Comparison of ENCODE assay signal across 8 cellular contexts in the genomic region with DNA sequence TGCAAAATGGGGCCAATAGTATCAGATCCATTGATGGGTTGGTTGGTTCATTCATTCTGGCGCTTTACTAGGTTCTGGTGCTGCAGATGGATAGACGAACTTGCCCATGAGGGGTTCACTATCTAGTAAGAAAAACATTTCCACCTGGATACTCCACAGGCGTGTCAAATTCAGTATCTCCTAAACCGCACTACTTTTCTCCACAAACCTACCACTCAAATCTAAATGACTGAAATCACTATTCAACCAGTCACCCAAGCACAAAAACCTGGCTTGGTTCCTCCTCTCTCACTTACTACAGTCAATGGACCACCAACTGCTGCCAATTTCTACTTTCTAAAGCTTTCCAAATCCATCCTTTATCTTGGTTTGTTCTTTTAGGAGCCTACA. TPM values are rescaled to one million over a fixed set of nuclear protein-coding genes. Genes with fewer than 3 reads are reported as not detected.
A peak's percentile ranks its signal among the peaks of the same experiment; 100 is the strongest.
DNase-seq lines count a peak whose midpoint lies in the region; ATAC-seq, FAIRE-seq and TF ChIP-seq lines count a peak whose summit lies in the region.

No MANE protein-coding gene starts in this region.

- no peaks in the 10 kb centered on the region for H3K36me3 Mint-ChIP-seq in Caco-2 (ENCODE audit: insufficient read depth, unreplicated experiment)
- peaks cover 39% of the 10 kb centered on the region for H3K36me3 Mint-ChIP-seq in activated T-helper 17 cell treated with anti-CD3 and anti-CD28 coated beads, Interleukin-2, amount 50 U/mL, for 72 hours (ENCODE audit: low read depth)

- WGBS in thyroid gland, 2 donors = 0 to 2% methylated on average over 4 of the region's 4 CpGs

- H3K27me3 ChIP-seq in Caco-2 (replicated peaks; ENCODE audit: control insufficient read depth, insufficient read depth, low read length) (no peaks in the 10 kb centered on the region), thyroid gland (no peaks in the 10 kb centered on the region)

- no peak for TF ChIP-seq CTCF in Caco-2 (IDR thresholded peaks at IDR 0.05; ENCODE audit: insufficient read depth in 1 of 2, low read depth in 1 of 2, low read length in 1 of 2, severe bottlenecking in 1 of 2, unreplicated experiment in 1 of 2)
- TF ChIP-seq CTCF in kidney (IDR thresholded peaks at IDR 0.05; ENCODE audit: borderline replicate concordance, extremely low read depth, insufficient read depth) = no peak
- no peak for TF ChIP-seq CTCF in thyroid gland (IDR thresholded peaks at IDR 0.05)

- ATAC-seq in HG02852 (IDR thresholded peaks at IDR 0.05; ENCODE audit: unreplicated experiment) = peak; percentile 15
- peak; percentile 75 for ATAC-seq in activated T-helper 17 cell treated with anti-CD3 and anti-CD28 coated beads, Interleukin-2, amount 50 U/mL, for 72 hours (replicated peaks)

- peak overlapping the region; percentile 76 for H3K4me3 Mint-ChIP-seq in Caco-2 (ENCODE audit: unreplicated experiment)
- H3K4me3 Mint-ChIP-seq in activated T-helper 17 cell treated with anti-CD3 and anti-CD28 coated beads, Interleukin-2, amount 50 U/mL, for 72 hours = peak overlapping the region; percentile 84

- no peak overlapping the region for H3K27ac ChIP-seq in kidney (ENCODE audit: low read depth in 2 of 2, low read length in 2 of 2)
- peak overlapping the region in 1 of 3 donors; percentile 60 for H3K27ac ChIP-seq in thyroid gland

- in situ Hi-C loops in ACHN (cut with HindIII; ENCODE audit: low pct_ligation_motif_present, low pct_unique_long_range_greater_than_20kb, low sequenced_read_pairs) = no loop called here

- peaks cover 15% of the 10 kb centered on the region for H3K4me1 Mint-ChIP-seq in Caco-2 (ENCODE audit: low read depth, unreplicated experiment)
- peaks cover 30% of the 10 kb centered on the region for H3K4me1 Mint-ChIP-seq in activated T-helper 17 cell treated with anti-CD3 and anti-CD28 coated beads, Interleukin-2, amount 50 U/mL, for 72 hours

- intact Hi-C loops in Caco-2 (cut with micrococcal nuclease; ENCODE audit: unreplicated experiment) = no loop called here
- intact Hi-C loops in kidney (cut with DNase I) = no loop called here
- intact Hi-C loops in thyroid gland (cut with DNase I) = no loop called here

- H3K4me3 ChIP-seq in Caco-2 (ENCODE audit: low read depth, low read length) (peak overlapping the region; percentile 89), kidney (ENCODE audit: low read length in 2 of 2) (peak overlapping the region; percentile 63 to 90), thyroid gland (replicated peaks in 1 of 3) (peak overlapping the region; percentile 81 to 87 (median 86))

- no peaks in the 10 kb centered on the region for H3K27me3 Mint-ChIP-seq in Caco-2 (ENCODE audit: insufficient read depth, unreplicated experiment)
- no peaks in the 10 kb centered on the region for H3K27me3 Mint-ChIP-seq in activated T-helper 17 cell treated with anti-CD3 and anti-CD28 coated beads, Interleukin-2, amount 50 U/mL, for 72 hours

- no peak for TF ChIP-seq POLR2A in thyroid gland (IDR thresholded peaks at IDR 0.05)

- BruUV-seq in Caco-2 (replicated peaks; lab: Mats Ljungman, UMichigan) = no TSS peak

- no peaks in the 10 kb centered on the region for H3K9me3 ChIP-seq in Caco-2
- H3K9me3 ChIP-seq in kidney (ENCODE audit: control insufficient read depth in 1 of 2, low read length in 2 of 2) = no peaks in the 10 kb centered on the region
- no peaks in the 10 kb centered on the region for H3K9me3 ChIP-seq in thyroid gland

- no peak for DNase-seq in Caco-2
- DNase-seq in kidney = no peak
- DNase-seq in thyroid gland = no peak
- no peak for DNase-seq in putamen (ENCODE audit: low spot score)
- no peak for DNase-seq in ACHN
- DNase-seq in Ammon's horn (ENCODE audit: low spot score) = no peak

- no peaks in the 10 kb centered on the region for H3K36me3 ChIP-seq in Caco-2 (ENCODE audit: control insufficient read depth, insufficient read depth, low read length)
- H3K36me3 ChIP-seq in kidney (ENCODE audit: control insufficient read depth in 1 of 2, insufficient read depth in 2 of 2, low read length in 2 of 2) = no peaks in the 10 kb centered on the region
- H3K36me3 ChIP-seq in thyroid gland = no peaks in the 10 kb centered on the region

- CTCF ChIA-PET in Caco-2 (lab: Charles Lee) = no interaction called here

- H3K4me1 ChIP-seq in Caco-2 (peaks cover 7% of the 10 kb centered on the region; the same call in 1 of the 2 replicates), kidney (ENCODE audit: control insufficient read depth in 1 of 2, insufficient read depth in 1 of 2, low read depth in 1 of 2, low read length in 2 of 2) (peaks cover 0 to 8% of the 10 kb centered on the region in 2 donors), thyroid gland (peaks cover 8 to 15% of the 10 kb centered on the region in 2 donors)

- peak overlapping the region; percentile 63 to 92 for H3K9ac ChIP-seq in kidney (ENCODE audit: low read length in 2 of 2)

- no peaks in the 10 kb centered on the region for H3K9me3 Mint-ChIP-seq in Caco-2 (ENCODE audit: unreplicated experiment)
- H3K9me3 Mint-ChIP-seq in activated T-helper 17 cell treated with anti-CD3 and anti-CD28 coated beads, Interleukin-2, amount 50 U/mL, for 72 hours = no peaks in the 10 kb centered on the region

- peak overlapping the region; percentile 10 for H3K27ac Mint-ChIP-seq in Caco-2 (ENCODE audit: unreplicated experiment)
- peak overlapping the region; percentile 77 for H3K27ac Mint-ChIP-seq in activated T-helper 17 cell treated with anti-CD3 and anti-CD28 coated beads, Interleukin-2, amount 50 U/mL, for 72 hours

- POLR2A ChIA-PET in Caco-2 (lab: Charles Lee) = no interaction called here

- no peak for FAIRE-seq in kidney (lab: Jason Lieb, UNC)

RNA-seq across cellular contexts. Expression of gene AGK, which starts 0.6 kb away (rescaled TPM):
- total RNA-seq in Caco-2 (2022) (32.3 and 32.8 TPM in 2 replicates), kidney (30.7 TPM), thyroid gland (10 to 100 TPM; 28.2 to 36.7 (median 32.2) TPM)
- total RNA-seq in activated T-helper 17 cell treated with anti-CD3 and anti-CD28 coated beads, Interleukin-2, amount 50 U/mL, for 72 hours = 10 to 100 TPM; 32.7 to 33.9 TPM
- polyA plus RNA-seq in kidney (ENCODE audit: insufficient read depth, low read depth, low replicate concordance) = 17.7 TPM
